Comparison of ENCODE assay signal across 9 cellular contexts in the genomic region with DNA sequence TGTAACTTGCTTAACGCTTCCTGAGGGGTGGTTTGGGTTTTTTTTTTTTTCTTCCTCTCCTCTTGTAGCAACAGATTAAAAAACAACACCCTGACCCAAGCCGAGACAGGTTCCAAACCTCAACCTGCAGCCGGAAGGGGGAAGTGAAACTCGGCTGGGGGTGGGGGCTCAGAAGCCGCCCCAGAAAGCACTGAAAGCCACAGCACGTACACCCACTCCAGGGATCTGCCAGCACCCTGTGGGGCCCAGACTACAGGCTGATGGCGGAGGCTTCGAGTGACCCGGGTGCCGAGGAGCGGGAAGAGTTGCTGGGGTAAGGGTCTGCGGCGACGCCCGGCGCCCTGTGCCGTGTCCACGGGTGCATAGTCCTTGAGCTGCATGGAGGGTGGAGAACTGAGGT. TPM values are rescaled to one million over a fixed set of nuclear protein-coding genes. Genes with fewer than 3 reads are reported as not detected.
DNase-seq lines count a peak whose midpoint lies in the region; ATAC-seq and TF ChIP-seq lines count a peak whose summit lies in the region.
"Had no signal": no experiment of that assay in that cellular context is flagged by ENCODE, and none has a peak within 500 bp of the region (broad histone marks: within the 10 kb centered on the region; RNA-seq: fewer than 3 reads in every experiment).

Gene LSP1, plus strand, starts transcription at position 200 of the 400 bp plus-strand sequence. Its CDS starts 61 bp downstream, at position 261.

- H3K27ac Mint-ChIP-seq in CD8-positive, alpha-beta memory T cell = peak within 1 kb of the TSS; percentile 90 to 100 (median 98)

- H3K4me1 ChIP-seq in CD8-positive, alpha-beta memory T cell (ENCODE audit: insufficient read depth, low read length) = peaks cover 81% of the 10 kb centered on the region
- no peaks in the 10 kb centered on the region for H3K4me1 ChIP-seq in mucosa of stomach (ENCODE audit: control insufficient read depth, insufficient read depth, low read length)

- H3K27me3 Mint-ChIP-seq in CD8-positive, alpha-beta memory T cell = no peaks in the 10 kb centered on the region

- H3K4me3 ChIP-seq in CD8-positive, alpha-beta memory T cell (ENCODE audit: low read length) = peak within 1 kb of the TSS; percentile 63
- no peak within 1 kb of the TSS for H3K4me3 ChIP-seq in mucosa of stomach (ENCODE audit: low read length)

- H3K36me3 Mint-ChIP-seq in CD8-positive, alpha-beta memory T cell = peaks cover 0 to 32% (median 0%) of the 10 kb centered on the region in 3 donors

- CTCF ChIA-PET in CD8-positive, alpha-beta memory T cell (lab: Charles Lee) = interaction anchor here (1.0 to 7.4 kb wide), 12 partner anchors 12 to 299 kb away, joined by 3 to 93 read pairs (median 4); partner anchors contain the start of gene SYT8

- H3K9ac ChIP-seq in mucosa of stomach (ENCODE audit: low read length) = peak within 1 kb of the TSS; percentile 50

- POLR2A ChIA-PET in CD8-positive, alpha-beta memory T cell (lab: Charles Lee) = interaction anchor here (0.6 to 1.7 kb wide), 5 partner anchors 17 to 706 kb away, joined by 4 to 9 read pairs (median 4); no protein-coding TSS in a partner anchor

- no peaks in the 10 kb centered on the region for H3K27me3 ChIP-seq in CD8-positive, alpha-beta memory T cell (ENCODE audit: insufficient read depth, low read length, poor library complexity, severe bottlenecking)
- no peaks in the 10 kb centered on the region for H3K27me3 ChIP-seq in mucosa of stomach (ENCODE audit: control insufficient read depth, insufficient read depth, low read length)

- TF ChIP-seq CTCF in subcutaneous adipose tissue (IDR thresholded peaks at IDR 0.05; ENCODE audit: low read depth) = no peak

- no peaks in the 10 kb centered on the region for H3K9me3 ChIP-seq in CD8-positive, alpha-beta memory T cell (ENCODE audit: low read length)
- no peaks in the 10 kb centered on the region for H3K9me3 ChIP-seq in mucosa of stomach (ENCODE audit: control insufficient read depth, low read length)

- H3K36me3 ChIP-seq in CD8-positive, alpha-beta memory T cell (ENCODE audit: insufficient read depth, low read length) = no peaks in the 10 kb centered on the region
- no peaks in the 10 kb centered on the region for H3K36me3 ChIP-seq in mucosa of stomach (ENCODE audit: control insufficient read depth, insufficient read depth, low read length)

- H3K27ac ChIP-seq in CD8-positive, alpha-beta memory T cell (ENCODE audit: low read depth, low read length) = peak within 1 kb of the TSS; percentile 74

- ATAC-seq in GM21717 (IDR thresholded peaks at IDR 0.05; ENCODE audit: unreplicated experiment) = peak; percentile 38

- no peaks in the 10 kb centered on the region for H3K9me3 Mint-ChIP-seq in CD8-positive, alpha-beta memory T cell

- peaks cover 50 to 73% (median 55%) of the 10 kb centered on the region in 3 donors for H3K4me1 Mint-ChIP-seq in CD8-positive, alpha-beta memory T cell

- peak within 1 kb of the TSS; percentile 92 to 99 (median 99) for H3K4me3 Mint-ChIP-seq in CD8-positive, alpha-beta memory T cell

- peak; percentile 69 to 93 (median 87) for DNase-seq in CD8-positive, alpha-beta memory T cell
- DNase-seq in NOMO-1 (lab: John Stamatoyannopoulos, UW; ENCODE audit: unreplicated experiment in 2 of 2) = peak; percentile 83 to 89
- peak; percentile 67 to 73 for DNase-seq in activated T-helper 1 cell treated with anti-CD3 and anti-CD28 coated beads, Interleukin-2, amount 50 U/mL, for 16 hours (ENCODE audit: low read depth in 1 of 2, low spot score in 1 of 2)
- DNase-seq in AG20443 (ENCODE audit: low spot score) = no peak
- no peak for DNase-seq in AG08396 (ENCODE audit: low spot score)

RNA-seq across cellular contexts. Expression of gene LSP1, which starts in this region (rescaled TPM):
- total RNA-seq in CD8-positive, alpha-beta memory T cell = 100 to 1,000 TPM; 226 to 230 TPM
- polyA plus RNA-seq in CD8-positive, alpha-beta memory T cell = 496 TPM
- 100 to 1,000 TPM in 2 of 4 donors, 10 to 100 TPM in 2; 15.8 to 196 (median 73.4) TPM for total RNA-seq in subcutaneous adipose tissue
- total RNA-seq: endothelial cell of umbilical vein had no signal
- polyA plus RNA-seq: endothelial cell of umbilical vein had no signal

Comparison
In these comparisons a context has a peak if more than half of its experiments do, and no peak if none do; other contexts are left out.
1. DNase-seq: peak in CD8-positive, alpha-beta memory T cell (5 of 5), NOMO-1 (2 of 2) and activated T-helper 1 cell treated with anti-CD3 and anti-CD28 coated beads, Interleukin-2, amount 50 U/mL, for 16 hours (2 of 2); none in AG20443 (single experiment) and AG08396 (single experiment).